9 cellular contexts compared by ENCODE assay signal in the genomic region with DNA sequence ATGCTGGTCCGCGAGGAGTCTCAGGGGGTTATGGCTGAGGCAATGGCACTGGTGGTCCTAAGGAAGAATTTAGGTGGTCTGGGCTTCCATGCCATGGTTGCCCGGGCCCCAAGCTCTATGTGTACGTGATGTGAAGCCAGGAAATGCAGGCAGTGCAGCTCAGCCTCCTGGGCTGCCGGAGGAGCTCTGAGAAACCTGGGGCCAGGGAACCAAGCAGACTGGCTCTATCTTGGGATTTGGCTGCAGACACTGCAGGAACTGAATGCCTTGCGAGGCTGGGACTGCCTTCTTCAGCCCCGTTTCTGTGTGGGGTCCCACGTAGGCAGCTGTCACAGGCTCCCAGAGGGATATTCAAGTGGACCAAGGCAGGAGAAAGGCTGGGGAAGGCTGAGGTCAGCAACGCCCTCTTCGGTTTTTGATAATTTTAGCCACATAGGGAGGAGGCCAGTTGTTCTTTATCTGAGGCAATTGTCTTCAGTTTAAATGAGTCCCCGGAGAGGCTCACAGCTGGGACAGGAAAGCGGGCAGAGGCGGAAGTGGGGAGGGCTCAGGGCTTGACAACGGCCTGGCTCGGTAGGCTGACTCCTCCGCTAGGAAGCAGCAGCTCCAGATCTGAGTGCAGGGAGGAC.
DNase-seq lines count a peak whose midpoint lies in the region; ATAC-seq and TF ChIP-seq lines count a peak whose summit lies in the region.
"Had no signal": no experiment of that assay in that cellular context is flagged by ENCODE, and none has a peak within 500 bp of the region (broad histone marks: within the 10 kb centered on the region; RNA-seq: fewer than 3 reads in every experiment).

No MANE protein-coding gene starts in this region.

- no peaks in the 10 kb centered on the region for H3K27me3 ChIP-seq in uterus

- CTCF ChIA-PET in HEK293 (lab: Yijun Ruan, JAX), result interaction anchor here (0.6 to 1.7 kb wide), 4 partner anchors 10 to 127 kb away, joined by 3 to 6 read pairs (median 4); partner anchors contain the start of gene HS1BP3

- H3K4me3 Mint-ChIP-seq in activated T-cell treated with anti-CD3 and anti-CD28 coated beads, Interleukin-2, amount 50 U/mL, for 72 hours, result no peak overlapping the region

- no peak overlapping the region for H3K27ac ChIP-seq in HEK293 (ENCODE audit: extremely low read depth, low read depth, low read length)
- peak overlapping the region; percentile 28 to 48 for H3K27ac ChIP-seq in uterus

- H3K4me1 ChIP-seq in HEK293 (ENCODE audit: control insufficient read depth, insufficient read depth, low read length), result no peaks in the 10 kb centered on the region
- H3K4me1 ChIP-seq in uterus, result no peaks in the 10 kb centered on the region

- POLR2A ChIA-PET in HEK293 (lab: Yijun Ruan, JAX), result interaction anchor here (0.6 to 4.3 kb wide), 3 partner anchors 8 to 77 kb away, joined by 3 to 26 read pairs (median 3); partner anchors contain the start of gene RHOB

- H3K9me3 Mint-ChIP-seq in activated T-cell treated with anti-CD3 and anti-CD28 coated beads, Interleukin-2, amount 50 U/mL, for 72 hours, result no peaks in the 10 kb centered on the region

- TF ChIP-seq POLR2A in uterus (IDR thresholded peaks at IDR 0.05), result no peak

- peak; percentile 70 for ATAC-seq in GM18502 (IDR thresholded peaks at IDR 0.05; ENCODE audit: poor library complexity, unreplicated experiment)
- no peak for ATAC-seq in activated T-cell treated with anti-CD3 and anti-CD28 coated beads, Interleukin-2, amount 50 U/mL, for 72 hours (replicated peaks in 1 of 2)
- ATAC-seq: naive thymus-derived CD8-positive, alpha-beta T cell had no signal

- no peak overlapping the region for H3K4me3 ChIP-seq in HEK293 (ENCODE audit: low read depth, low read length)
- H3K4me3 ChIP-seq in uterus, result no peak overlapping the region

- H3K36me3 ChIP-seq in HEK293 (ENCODE audit: control insufficient read depth in 2 of 2, insufficient read depth in 1 of 2, low read length in 2 of 2), result no peaks in the 10 kb centered on the region
- no peaks in the 10 kb centered on the region for H3K36me3 ChIP-seq in uterus

- no peaks in the 10 kb centered on the region for H3K4me1 Mint-ChIP-seq in activated T-cell treated with anti-CD3 and anti-CD28 coated beads, Interleukin-2, amount 50 U/mL, for 72 hours (ENCODE audit: low read depth)

- H3K27me3 Mint-ChIP-seq in activated T-cell treated with anti-CD3 and anti-CD28 coated beads, Interleukin-2, amount 50 U/mL, for 72 hours (ENCODE audit: low read depth), result peaks cover 9% of the 10 kb centered on the region

- DNase-seq in NCI-H69 (lab: John Stamatoyannopoulos, UW) (peak; percentile 60), left kidney (ENCODE audit: low read depth, low spot score) (peak; percentile 72), uterus (peak; percentile 60 to 66), NCI-H526 treated with DMSO at 0.1 percent for 48 hours (lab: John Stamatoyannopoulos, UW) (no peak), NCI-H82 treated with DMSO at 0.1 percent for 48 hours (lab: John Stamatoyannopoulos, UW; ENCODE audit: unreplicated experiment) (no peak)
- no peak for DNase-seq in activated T-cell treated with anti-CD3 and anti-CD28 coated beads, Interleukin-2, amount 50 U/mL, for 72 hours

- H3K36me3 Mint-ChIP-seq in activated T-cell treated with anti-CD3 and anti-CD28 coated beads, Interleukin-2, amount 50 U/mL, for 72 hours (ENCODE audit: insufficient read depth in 2 of 2), result no peaks in the 10 kb centered on the region
- H3K36me3 Mint-ChIP-seq: naive thymus-derived CD8-positive, alpha-beta T cell had no signal

- H3K9me3 ChIP-seq in HEK293 (ENCODE audit: control insufficient read depth, insufficient read depth, low read depth, low read length) (no peaks in the 10 kb centered on the region), uterus (no peaks in the 10 kb centered on the region)

- TF ChIP-seq CTCF in HEK293 (tag by site-specific recombination; IDR thresholded peaks at IDR 0.05) (no peak), uterus (IDR thresholded peaks at IDR 0.05) (no peak)

- intact Hi-C loops in uterus (cut with DNase I; ENCODE audit: low total_unique reads), result no loop called here

- H3K27ac Mint-ChIP-seq in activated T-cell treated with anti-CD3 and anti-CD28 coated beads, Interleukin-2, amount 50 U/mL, for 72 hours, result no peak overlapping the region
- H3K27ac Mint-ChIP-seq: naive thymus-derived CD8-positive, alpha-beta T cell had no signal

TF ChIP-seq in HEK293, 187 proteins besides CTCF, POLR2A, EP300 and RAD21:
- TF ChIP-seq ZNF214 (tag by site-specific recombination; IDR thresholded peaks at IDR 0.05; ENCODE audit: borderline replicate concordance), result no peak
- TF ChIP-seq EGR2 (tag by site-specific recombination; IDR thresholded peaks at IDR 0.05; ENCODE audit: low read depth), result 0 out of 2 replicates have a peak, but pooled peaks have one; percentile 14
- no peak for TF ChIP-seq ZNF341 (tag by site-specific recombination; IDR thresholded peaks at IDR 0.05; ENCODE audit: low read depth)
- no peak for TF ChIP-seq ZBTB48 (tag by site-specific recombination; IDR thresholded peaks at IDR 0.05)
- no peak for TF ChIP-seq ZNF155 (tag by site-specific recombination; IDR thresholded peaks at IDR 0.05)

Comparison
In these comparisons a context has a peak if more than half of its experiments do, and no peak if none do; other contexts are left out.
1. DNase-seq: peak in NCI-H69 (single experiment), left kidney (single experiment) and uterus (2 of 2); none in activated T-cell treated with anti-CD3 and anti-CD28 coated beads, Interleukin-2, amount 50 U/mL, for 72 hours (0 of 2), NCI-H526 treated with DMSO at 0.1 percent for 48 hours (single experiment) and NCI-H82 treated with DMSO at 0.1 percent for 48 hours (single experiment).